Comparison of ENCODE assay signal across 1 cellular context in the genomic region with DNA sequence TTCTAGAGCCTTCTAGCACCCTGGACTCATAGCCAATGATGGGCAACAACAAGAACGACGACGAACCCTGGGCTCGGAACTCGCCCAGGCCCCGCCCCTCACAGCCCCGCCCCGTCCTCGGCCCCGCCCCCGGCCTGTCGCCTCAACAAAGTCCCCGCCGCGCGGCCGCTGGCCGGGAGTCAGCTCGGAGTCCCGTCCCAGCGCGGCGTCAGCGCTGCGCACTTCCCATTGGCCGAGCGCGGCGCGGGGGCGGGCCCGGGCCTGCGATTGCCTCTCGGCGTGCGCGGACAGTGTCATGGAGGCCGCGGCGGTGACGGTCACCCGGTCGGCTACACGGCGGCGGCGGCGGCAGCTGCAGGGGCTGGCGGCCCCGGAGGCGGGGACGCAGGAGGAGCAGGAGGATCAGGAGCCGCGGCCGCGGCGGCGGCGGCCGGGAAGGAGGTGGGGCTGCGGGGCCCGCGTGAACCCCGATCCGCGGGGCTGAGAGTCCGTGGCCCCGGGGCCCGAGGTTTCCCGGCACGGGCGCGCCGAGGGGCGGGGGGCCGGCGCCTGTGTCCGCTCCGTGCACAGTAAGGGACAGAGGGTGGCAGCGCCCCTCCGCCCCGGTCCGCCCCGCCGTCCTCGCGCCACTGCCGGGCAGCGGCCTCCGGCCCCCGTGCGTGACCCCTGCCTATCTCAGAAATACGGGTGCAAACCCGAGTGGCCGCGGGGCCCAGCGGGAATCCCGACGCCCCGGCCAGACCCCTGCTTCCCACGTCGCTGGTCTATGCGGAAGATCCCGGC.
TF ChIP-seq lines count a peak whose summit lies in the region.

A gene with protein sequence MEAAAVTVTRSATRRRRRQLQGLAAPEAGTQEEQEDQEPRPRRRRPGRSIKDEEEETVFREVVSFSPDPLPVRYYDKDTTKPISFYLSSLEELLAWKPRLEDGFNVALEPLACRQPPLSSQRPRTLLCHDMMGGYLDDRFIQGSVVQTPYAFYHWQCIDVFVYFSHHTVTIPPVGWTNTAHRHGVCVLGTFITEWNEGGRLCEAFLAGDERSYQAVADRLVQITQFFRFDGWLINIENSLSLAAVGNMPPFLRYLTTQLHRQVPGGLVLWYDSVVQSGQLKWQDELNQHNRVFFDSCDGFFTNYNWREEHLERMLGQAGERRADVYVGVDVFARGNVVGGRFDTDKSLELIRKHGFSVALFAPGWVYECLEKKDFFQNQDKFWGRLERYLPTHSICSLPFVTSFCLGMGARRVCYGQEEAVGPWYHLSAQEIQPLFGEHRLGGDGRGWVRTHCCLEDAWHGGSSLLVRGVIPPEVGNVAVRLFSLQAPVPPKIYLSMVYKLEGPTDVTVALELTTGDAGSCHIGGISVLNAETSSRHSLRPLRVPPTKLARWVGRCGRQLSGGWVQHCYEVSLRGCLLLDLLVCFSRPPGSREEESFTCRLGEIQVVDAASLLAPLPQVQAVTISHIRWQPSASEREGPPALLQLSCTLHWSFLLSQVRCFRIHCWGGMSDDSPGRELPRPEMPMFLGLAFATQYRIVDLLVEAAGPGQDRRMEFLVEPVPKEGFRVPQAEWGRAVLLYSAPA (plus strand): TSS at position 175 of the 783 bp plus-strand sequence. CDS start 121 bp downstream, at position 296.

TF ChIP-seq in GM23338, 12 proteins besides CTCF, POLR2A, EP300 and RAD21 (continued from another document):
- TF ChIP-seq, protein P1, sequence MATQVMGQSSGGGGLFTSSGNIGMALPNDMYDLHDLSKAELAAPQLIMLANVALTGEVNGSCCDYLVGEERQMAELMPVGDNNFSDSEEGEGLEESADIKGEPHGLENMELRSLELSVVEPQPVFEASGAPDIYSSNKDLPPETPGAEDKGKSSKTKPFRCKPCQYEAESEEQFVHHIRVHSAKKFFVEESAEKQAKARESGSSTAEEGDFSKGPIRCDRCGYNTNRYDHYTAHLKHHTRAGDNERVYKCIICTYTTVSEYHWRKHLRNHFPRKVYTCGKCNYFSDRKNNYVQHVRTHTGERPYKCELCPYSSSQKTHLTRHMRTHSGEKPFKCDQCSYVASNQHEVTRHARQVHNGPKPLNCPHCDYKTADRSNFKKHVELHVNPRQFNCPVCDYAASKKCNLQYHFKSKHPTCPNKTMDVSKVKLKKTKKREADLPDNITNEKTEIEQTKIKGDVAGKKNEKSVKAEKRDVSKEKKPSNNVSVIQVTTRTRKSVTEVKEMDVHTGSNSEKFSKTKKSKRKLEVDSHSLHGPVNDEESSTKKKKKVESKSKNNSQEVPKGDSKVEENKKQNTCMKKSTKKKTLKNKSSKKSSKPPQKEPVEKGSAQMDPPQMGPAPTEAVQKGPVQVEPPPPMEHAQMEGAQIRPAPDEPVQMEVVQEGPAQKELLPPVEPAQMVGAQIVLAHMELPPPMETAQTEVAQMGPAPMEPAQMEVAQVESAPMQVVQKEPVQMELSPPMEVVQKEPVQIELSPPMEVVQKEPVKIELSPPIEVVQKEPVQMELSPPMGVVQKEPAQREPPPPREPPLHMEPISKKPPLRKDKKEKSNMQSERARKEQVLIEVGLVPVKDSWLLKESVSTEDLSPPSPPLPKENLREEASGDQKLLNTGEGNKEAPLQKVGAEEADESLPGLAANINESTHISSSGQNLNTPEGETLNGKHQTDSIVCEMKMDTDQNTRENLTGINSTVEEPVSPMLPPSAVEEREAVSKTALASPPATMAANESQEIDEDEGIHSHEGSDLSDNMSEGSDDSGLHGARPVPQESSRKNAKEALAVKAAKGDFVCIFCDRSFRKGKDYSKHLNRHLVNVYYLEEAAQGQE (IDR thresholded peaks at IDR 0.05; ENCODE audit: unreplicated experiment) = no peak
- TF ChIP-seq EZH2 (IDR thresholded peaks at IDR 0.05; ENCODE audit: low read depth, unreplicated experiment) = no peak
- TF ChIP-seq, protein P2, sequence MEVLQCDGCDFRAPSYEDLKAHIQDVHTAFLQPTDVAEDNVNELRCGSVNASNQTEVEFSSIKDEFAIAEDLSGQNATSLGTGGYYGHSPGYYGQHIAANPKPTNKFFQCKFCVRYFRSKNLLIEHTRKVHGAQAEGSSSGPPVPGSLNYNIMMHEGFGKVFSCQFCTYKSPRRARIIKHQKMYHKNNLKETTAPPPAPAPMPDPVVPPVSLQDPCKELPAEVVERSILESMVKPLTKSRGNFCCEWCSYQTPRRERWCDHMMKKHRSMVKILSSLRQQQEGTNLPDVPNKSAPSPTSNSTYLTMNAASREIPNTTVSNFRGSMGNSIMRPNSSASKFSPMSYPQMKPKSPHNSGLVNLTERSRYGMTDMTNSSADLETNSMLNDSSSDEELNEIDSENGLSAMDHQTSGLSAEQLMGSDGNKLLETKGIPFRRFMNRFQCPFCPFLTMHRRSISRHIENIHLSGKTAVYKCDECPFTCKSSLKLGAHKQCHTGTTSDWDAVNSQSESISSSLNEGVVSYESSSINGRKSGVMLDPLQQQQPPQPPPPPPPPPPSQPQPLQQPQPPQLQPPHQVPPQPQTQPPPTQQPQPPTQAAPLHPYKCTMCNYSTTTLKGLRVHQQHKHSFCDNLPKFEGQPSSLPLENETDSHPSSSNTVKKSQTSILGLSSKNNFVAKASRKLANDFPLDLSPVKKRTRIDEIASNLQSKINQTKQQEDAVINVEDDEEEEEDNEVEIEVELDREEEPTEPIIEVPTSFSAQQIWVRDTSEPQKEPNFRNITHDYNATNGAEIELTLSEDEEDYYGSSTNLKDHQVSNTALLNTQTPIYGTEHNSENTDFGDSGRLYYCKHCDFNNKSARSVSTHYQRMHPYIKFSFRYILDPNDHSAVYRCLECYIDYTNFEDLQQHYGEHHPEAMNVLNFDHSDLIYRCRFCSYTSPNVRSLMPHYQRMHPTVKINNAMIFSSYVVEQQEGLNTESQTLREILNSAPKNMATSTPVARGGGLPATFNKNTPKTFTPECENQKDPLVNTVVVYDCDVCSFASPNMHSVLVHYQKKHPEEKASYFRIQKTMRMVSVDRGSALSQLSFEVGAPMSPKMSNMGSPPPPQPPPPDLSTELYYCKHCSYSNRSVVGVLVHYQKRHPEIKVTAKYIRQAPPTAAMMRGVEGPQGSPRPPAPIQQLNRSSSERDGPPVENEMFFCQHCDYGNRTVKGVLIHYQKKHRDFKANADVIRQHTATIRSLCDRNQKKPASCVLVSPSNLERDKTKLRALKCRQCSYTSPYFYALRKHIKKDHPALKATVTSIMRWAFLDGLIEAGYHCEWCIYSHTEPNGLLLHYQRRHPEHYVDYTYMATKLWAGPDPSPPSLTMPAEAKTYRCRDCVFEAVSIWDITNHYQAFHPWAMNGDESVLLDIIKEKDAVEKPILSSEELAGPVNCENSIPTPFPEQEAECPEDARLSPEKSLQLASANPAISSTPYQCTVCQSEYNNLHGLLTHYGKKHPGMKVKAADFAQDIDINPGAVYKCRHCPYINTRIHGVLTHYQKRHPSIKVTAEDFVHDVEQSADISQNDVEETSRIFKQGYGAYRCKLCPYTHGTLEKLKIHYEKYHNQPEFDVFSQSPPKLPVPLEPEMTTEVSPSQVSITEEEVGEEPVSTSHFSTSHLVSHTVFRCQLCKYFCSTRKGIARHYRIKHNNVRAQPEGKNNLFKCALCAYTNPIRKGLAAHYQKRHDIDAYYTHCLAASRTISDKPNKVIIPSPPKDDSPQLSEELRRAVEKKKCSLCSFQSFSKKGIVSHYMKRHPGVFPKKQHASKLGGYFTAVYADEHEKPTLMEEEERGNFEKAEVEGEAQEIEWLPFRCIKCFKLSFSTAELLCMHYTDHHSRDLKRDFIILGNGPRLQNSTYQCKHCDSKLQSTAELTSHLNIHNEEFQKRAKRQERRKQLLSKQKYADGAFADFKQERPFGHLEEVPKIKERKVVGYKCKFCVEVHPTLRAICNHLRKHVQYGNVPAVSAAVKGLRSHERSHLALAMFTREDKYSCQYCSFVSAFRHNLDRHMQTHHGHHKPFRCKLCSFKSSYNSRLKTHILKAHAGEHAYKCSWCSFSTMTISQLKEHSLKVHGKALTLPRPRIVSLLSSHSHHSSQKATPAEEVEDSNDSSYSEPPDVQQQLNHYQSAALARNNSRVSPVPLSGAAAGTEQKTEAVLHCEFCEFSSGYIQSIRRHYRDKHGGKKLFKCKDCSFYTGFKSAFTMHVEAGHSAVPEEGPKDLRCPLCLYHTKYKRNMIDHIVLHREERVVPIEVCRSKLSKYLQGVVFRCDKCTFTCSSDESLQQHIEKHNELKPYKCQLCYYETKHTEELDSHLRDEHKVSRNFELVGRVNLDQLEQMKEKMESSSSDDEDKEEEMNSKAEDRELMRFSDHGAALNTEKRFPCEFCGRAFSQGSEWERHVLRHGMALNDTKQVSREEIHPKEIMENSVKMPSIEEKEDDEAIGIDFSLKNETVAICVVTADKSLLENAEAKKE (CRISPR knock-in tag; IDR thresholded peaks at IDR 0.05) = no peak
- TF ChIP-seq ZNF114 (CRISPR knock-in tag; IDR thresholded peaks at IDR 0.05) = no peak
- TF ChIP-seq NANOG (IDR thresholded peaks at IDR 0.05; ENCODE audit: borderline replicate concordance) = no peak
- peak; percentile 75 for TF ChIP-seq CREB1 (CRISPR knock-in tag; IDR thresholded peaks at IDR 0.05; ENCODE audit: low read depth)
TF ChIP-seq in GM23338: peak in this region for 2.
